22 cellular contexts compared by ENCODE assay signal in the genomic region with DNA sequence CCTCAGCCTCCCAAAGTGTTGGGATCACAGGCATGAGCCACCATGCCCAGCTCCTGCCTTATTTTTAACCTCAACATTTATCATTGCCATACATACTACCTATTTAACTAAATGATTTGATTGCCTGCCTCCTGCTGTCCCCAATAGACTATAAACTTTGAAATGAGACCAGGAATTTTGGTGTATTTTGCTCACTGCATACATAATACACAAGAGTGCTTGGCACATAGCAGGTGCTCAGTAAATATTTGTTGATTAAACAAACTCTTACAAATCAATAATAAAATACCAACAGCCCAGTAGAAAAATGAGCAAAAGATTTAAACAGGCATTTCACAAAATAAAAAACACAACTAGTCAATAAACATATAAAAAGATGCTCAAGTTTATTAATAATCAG.
"Had no signal": no experiment of that assay in that cellular context is flagged by ENCODE, and none has a peak within 500 bp of the region (broad histone marks: within the 10 kb centered on the region; RNA-seq: fewer than 3 reads in every experiment).

No MANE protein-coding gene starts in this region.

- H3K4me1 ChIP-seq: SJSA1 had no signal

- DNase-seq: IMR-90, Karpas-422, KG1, MV-4-11, NCI-H1048, NCI-H1105, NCI-H1417, NCI-H1436 treated with DMSO at 0.1 percent for 48 hours, NCI-H1694, NCI-H187 treated with DMSO at 0.1 percent for 48 hours, NCI-H2029 treated with DMSO at 0.1 percent for 48 hours, NCI-H2171 treated with DMSO at 0.1 percent for 48 hours, NCI-H345, NCI-H524, NCI-H526 treated with DMSO at 0.1 percent for 48 hours, NCI-H748 treated with DMSO at 0.1 percent for 48 hours, Right ventricle myocardium superior, RPMI8226, SIG-M5 had no signal

- H3K36me3 ChIP-seq: SJSA1 had no signal

- H3K4me3 ChIP-seq: SJSA1, SK-N-MC had no signal

- FAIRE-seq: RCC 7860 had no signal

- H3K27ac ChIP-seq: SJSA1, SK-N-MC had no signal
